Comparison of ENCODE assay signal across 25 cellular contexts in the genomic region with DNA sequence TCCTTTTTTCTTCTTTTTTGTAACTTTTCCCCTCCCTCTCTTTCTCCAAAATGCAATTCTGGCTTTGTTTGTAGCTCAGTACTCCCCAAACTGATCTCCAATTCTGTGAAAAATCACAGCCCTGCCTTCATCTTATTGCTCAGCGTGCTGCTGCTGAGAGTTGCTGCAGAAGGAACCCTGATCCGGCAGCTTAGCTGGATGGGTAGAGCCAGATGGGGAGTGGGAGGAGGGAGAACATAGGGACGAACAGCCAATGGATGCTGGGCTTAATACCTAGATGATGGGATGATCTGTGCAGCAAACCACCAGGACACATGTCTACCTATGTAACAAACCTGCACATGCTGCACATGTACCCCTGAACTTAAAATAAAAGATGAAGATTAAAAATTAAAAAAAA. TPM values are rescaled to one million over a fixed set of nuclear protein-coding genes. Genes with fewer than 3 reads are reported as not detected.
"Had no signal": no experiment of that assay in that cellular context is flagged by ENCODE, and none has a peak within 500 bp of the region (broad histone marks: within the 10 kb centered on the region; RNA-seq: fewer than 3 reads in every experiment).

No MANE protein-coding gene starts in this region.

- H3K27me3 ChIP-seq: gastrocnemius medialis, heart right ventricle, left lung had no signal

- H3K4me1 ChIP-seq: esophagus muscularis mucosa, gastrocnemius medialis, heart right ventricle, left lung, lower lobe of right lung had no signal

- H3K4me3 ChIP-seq: coronary artery, dorsolateral prefrontal cortex, esophagus muscularis mucosa, gastrocnemius medialis, heart right ventricle, left lung, lower lobe of right lung, mucosa of descending colon had no signal

- H3K36me3 ChIP-seq: esophagus muscularis mucosa, gastrocnemius medialis, heart right ventricle, left lung, lower lobe of right lung had no signal

- DNase-seq: dermis blood vessel endothelial cell; dorsolateral prefrontal cortex; effector CD4-positive, alpha-beta T cell; effector memory CD4-positive, alpha-beta T cell; foreskin fibroblast; foreskin melanocyte; gastrocnemius medialis; glutamatergic neuron; head of caudate nucleus; heart right ventricle; hippocampal formation; left cardiac atrium; left lung; left ventricle myocardium superior; lower lobe of right lung; mesenchymal stem cell; mucosa of descending colon; naive B cell; naive thymus-derived CD8-positive, alpha-beta T cell had no signal

- FAIRE-seq: endothelial cell of umbilical vein, islet of Langerhans, keratinocyte had no signal

- H3K27ac ChIP-seq: coronary artery, dorsolateral prefrontal cortex, esophagus muscularis mucosa, gastrocnemius medialis, heart right ventricle, left lung, lower lobe of right lung had no signal

- ATAC-seq: gastrocnemius medialis; heart right ventricle; left cardiac atrium; left lung; left ventricle myocardium superior; lower lobe of right lung; mucosa of descending colon; naive thymus-derived CD8-positive, alpha-beta T cell had no signal

- H3K9me3 ChIP-seq: esophagus muscularis mucosa, gastrocnemius medialis, heart right ventricle, left lung, lower lobe of right lung, mucosa of descending colon had no signal

RNA-seq across cellular contexts. Expression of gene E2F8, which starts 47.5 kb away (rescaled TPM):
- total RNA-seq: mesenteric fat pad; naive thymus-derived CD8-positive, alpha-beta T cell had no signal
